In genomic region chr3:69892706-69893105, GRCh38 we compare ENCODE assay signal across 32 cellular contexts.
"Had no signal": no experiment of that assay in that cellular context is flagged by ENCODE, and none has a peak within 500 bp of the region (broad histone marks: within the 10 kb centered on the region; RNA-seq: fewer than 3 reads in every experiment).

No MANE protein-coding gene starts in this region.

- H3K36me3 ChIP-seq: ascending aorta, breast epithelium, cardiac muscle cell, gastrocnemius medialis, heart left ventricle had no signal

- ATAC-seq: activated CD4-positive, alpha-beta T cell treated with anti-CD3 and anti-CD28 coated beads for 36 hours; activated CD8-positive, alpha-beta memory T cell treated with anti-CD3 and anti-CD28 coated beads, Interleukin-2, amount 10 ng/mL, durations not matched to agents 7 days and 5 days; activated CD8-positive, alpha-beta T cell treated with anti-CD3 and anti-CD28 coated beads, Interleukin-2, amount 10 ng/mL, durations not matched to agents 7 days and 5 days; activated naive CD4-positive, alpha-beta T cell treated with anti-CD3 and anti-CD28 coated beads, Interleukin-2, amount 50 U/mL, for 72 hours; esophagus mucosa; gastrocnemius medialis; heart left ventricle had no signal

- H3K9me3 Mint-ChIP-seq: activated CD4-positive, alpha-beta memory T cell treated with anti-CD3 and anti-CD28 coated beads for 36 hours; activated naive CD4-positive, alpha-beta T cell treated with anti-CD3 and anti-CD28 coated beads, Interleukin-2, amount 10 ng/mL, durations not matched to agents 7 days and 5 days; activated naive CD4-positive, alpha-beta T cell treated with anti-CD3 and anti-CD28 coated beads, Interleukin-2, amount 50 U/mL, for 72 hours; activated naive CD8-positive, alpha-beta T cell treated with anti-CD3 and anti-CD28 coated beads, Interleukin-2, amount 10 ng/mL, durations not matched to agents 7 days and 5 days; activated T-helper 1 cell treated with anti-CD3 and anti-CD28 coated beads, Interleukin-12 subunit alpha, Interleukin-12 subunit beta, Interleukin-2, Interleukin-4 antibody, amounts not matched to agents 30 ng/mL and 10 ng/mL and 1 ng/mL, durations not matched to agents 14 hours and 24 hours and 36 hours; activated T-helper 2 cell treated with anti-CD3 and anti-CD28 coated beads, Interferon-gamma antibody, Interleukin-2, Interleukin-4, amounts not matched to agents 10 μg/mL and 5 μg/mL and 100 μg/mL, durations not matched to agents 14 hours and 24 hours and 36 hours; brain; dendritic cell treated with granulocyte-macrophage colony-stimulating factor and Interleukin-4, amounts not matched to agents 40 ng/mL and 50 ng/mL, for 4 days; endodermal cell had no signal

- H3K36me3 Mint-ChIP-seq: activated CD4-positive, alpha-beta memory T cell treated with anti-CD3 and anti-CD28 coated beads for 36 hours; activated CD8-positive, alpha-beta memory T cell treated with anti-CD3 and anti-CD28 coated beads, Interleukin-2, amount 10 ng/mL, durations not matched to agents 7 days and 5 days; activated naive CD4-positive, alpha-beta T cell treated with anti-CD3 and anti-CD28 coated beads, Interleukin-2, amount 10 ng/mL, durations not matched to agents 7 days and 5 days; activated naive CD4-positive, alpha-beta T cell treated with anti-CD3 and anti-CD28 coated beads, Interleukin-2, amount 50 U/mL, for 72 hours; activated naive CD8-positive, alpha-beta T cell treated with anti-CD3 and anti-CD28 coated beads, Interleukin-2, amount 10 ng/mL, durations not matched to agents 7 days and 5 days; brain had no signal

- H3K4me3 Mint-ChIP-seq: activated CD4-positive, alpha-beta memory T cell treated with anti-CD3 and anti-CD28 coated beads for 36 hours; activated CD4-positive, alpha-beta T cell treated with anti-CD3 and anti-CD28 coated beads for 36 hours; activated CD4-positive, alpha-beta T cell treated with anti-CD3 and anti-CD28 coated beads, Interleukin-2, amount 10 ng/mL, durations not matched to agents 24 days and 14 days; activated CD8-positive, alpha-beta memory T cell treated with anti-CD3 and anti-CD28 coated beads, Interleukin-2, amount 10 ng/mL, durations not matched to agents 7 days and 5 days; activated CD8-positive, alpha-beta T cell treated with anti-CD3 and anti-CD28 coated beads, Interleukin-2, amount 10 ng/mL, durations not matched to agents 7 days and 5 days; activated naive CD4-positive, alpha-beta T cell treated with anti-CD3 and anti-CD28 coated beads, Interleukin-2, amount 10 ng/mL, durations not matched to agents 7 days and 5 days; activated naive CD8-positive, alpha-beta T cell treated with anti-CD3 and anti-CD28 coated beads, Interleukin-2, amount 10 ng/mL, durations not matched to agents 7 days and 5 days; activated T-helper 1 cell treated with anti-CD3 and anti-CD28 coated beads, Interleukin-12 subunit alpha, Interleukin-12 subunit beta, Interleukin-2, Interleukin-4 antibody, amounts not matched to agents 30 ng/mL and 10 ng/mL and 1 ng/mL, durations not matched to agents 14 hours and 24 hours and 36 hours; brain; dendritic cell treated with granulocyte-macrophage colony-stimulating factor and Interleukin-4, amounts not matched to agents 40 ng/mL and 50 ng/mL, for 4 days; endodermal cell had no signal

- H3K27ac Mint-ChIP-seq: activated CD4-positive, alpha-beta memory T cell treated with anti-CD3 and anti-CD28 coated beads for 36 hours; activated CD4-positive, alpha-beta T cell treated with anti-CD3 and anti-CD28 coated beads for 36 hours; activated CD4-positive, alpha-beta T cell treated with anti-CD3 and anti-CD28 coated beads, Interleukin-2, amount 10 ng/mL, durations not matched to agents 24 days and 14 days; activated CD8-positive, alpha-beta memory T cell treated with anti-CD3 and anti-CD28 coated beads, Interleukin-2, amount 10 ng/mL, durations not matched to agents 7 days and 5 days; activated CD8-positive, alpha-beta T cell treated with anti-CD3 and anti-CD28 coated beads, Interleukin-2, amount 10 ng/mL, durations not matched to agents 7 days and 5 days; activated naive CD4-positive, alpha-beta T cell treated with anti-CD3 and anti-CD28 coated beads, Interleukin-2, amount 10 ng/mL, durations not matched to agents 7 days and 5 days; activated naive CD4-positive, alpha-beta T cell treated with anti-CD3 and anti-CD28 coated beads, Interleukin-2, amount 50 U/mL, for 72 hours; activated naive CD8-positive, alpha-beta T cell treated with anti-CD3 and anti-CD28 coated beads, Interleukin-2, amount 10 ng/mL, durations not matched to agents 7 days and 5 days; activated T-helper 1 cell treated with anti-CD3 and anti-CD28 coated beads, Interleukin-12 subunit alpha, Interleukin-12 subunit beta, Interleukin-2, Interleukin-4 antibody, amounts not matched to agents 30 ng/mL and 10 ng/mL and 1 ng/mL, durations not matched to agents 14 hours and 24 hours and 36 hours; activated T-helper 2 cell treated with anti-CD3 and anti-CD28 coated beads, Interferon-gamma antibody, Interleukin-2, Interleukin-4, amounts not matched to agents 10 μg/mL and 5 μg/mL and 100 μg/mL, durations not matched to agents 14 hours and 24 hours and 36 hours; dendritic cell treated with granulocyte-macrophage colony-stimulating factor and Interleukin-4, amounts not matched to agents 40 ng/mL and 50 ng/mL, for 4 days; endodermal cell had no signal

- H3K27ac ChIP-seq: ascending aorta, breast epithelium, cardiac muscle cell, coronary artery, gastrocnemius medialis, heart left ventricle had no signal

- H3K4me1 Mint-ChIP-seq: activated CD4-positive, alpha-beta T cell treated with anti-CD3 and anti-CD28 coated beads, Interleukin-2, amount 10 ng/mL, durations not matched to agents 24 days and 14 days; activated CD8-positive, alpha-beta memory T cell treated with anti-CD3 and anti-CD28 coated beads, Interleukin-2, amount 10 ng/mL, durations not matched to agents 7 days and 5 days; activated naive CD4-positive, alpha-beta T cell treated with anti-CD3 and anti-CD28 coated beads, Interleukin-2, amount 10 ng/mL, durations not matched to agents 7 days and 5 days; activated naive CD8-positive, alpha-beta T cell treated with anti-CD3 and anti-CD28 coated beads, Interleukin-2, amount 10 ng/mL, durations not matched to agents 7 days and 5 days had no signal

- H3K27me3 Mint-ChIP-seq: activated CD4-positive, alpha-beta memory T cell treated with anti-CD3 and anti-CD28 coated beads for 36 hours; activated CD4-positive, alpha-beta T cell treated with anti-CD3 and anti-CD28 coated beads for 36 hours; activated CD4-positive, alpha-beta T cell treated with anti-CD3 and anti-CD28 coated beads, Interleukin-2, amount 10 ng/mL, durations not matched to agents 24 days and 14 days; activated CD8-positive, alpha-beta memory T cell treated with anti-CD3 and anti-CD28 coated beads, Interleukin-2, amount 10 ng/mL, durations not matched to agents 7 days and 5 days; activated naive CD4-positive, alpha-beta T cell treated with anti-CD3 and anti-CD28 coated beads, Interleukin-2, amount 10 ng/mL, durations not matched to agents 7 days and 5 days; activated naive CD8-positive, alpha-beta T cell treated with anti-CD3 and anti-CD28 coated beads, Interleukin-2, amount 10 ng/mL, durations not matched to agents 7 days and 5 days; dendritic cell treated with granulocyte-macrophage colony-stimulating factor and Interleukin-4, amounts not matched to agents 40 ng/mL and 50 ng/mL, for 4 days had no signal

- DNase-seq: activated CD4-positive, alpha-beta memory T cell treated with anti-CD3 and anti-CD28 coated beads for 36 hours; activated CD4-positive, alpha-beta T cell treated with anti-CD3 and anti-CD28 coated beads for 36 hours; activated CD4-positive, alpha-beta T cell treated with anti-CD3 and anti-CD28 coated beads, Interleukin-2, amount 10 ng/mL, durations not matched to agents 24 days and 14 days; activated CD4-positive, CD25-positive, alpha-beta regulatory T cell; activated CD4-positive, CD25-positive, alpha-beta regulatory T cell treated with anti-CD3 and anti-CD28 coated beads, Interleukin-2, amount 50 U/mL, for 72 hours; activated CD8-positive, alpha-beta memory T cell treated with anti-CD3 and anti-CD28 coated beads, Interleukin-2, amount 10 ng/mL, durations not matched to agents 7 days and 5 days; activated CD8-positive, alpha-beta memory T cell treated with anti-CD3 and anti-CD28 coated beads, Interleukin-2, amount 50 U/mL, for 4 hours; activated CD8-positive, alpha-beta T cell treated with anti-CD3 and anti-CD28 coated beads, Interleukin-2, amount 10 ng/mL, durations not matched to agents 7 days and 5 days; activated effector memory CD4-positive, alpha-beta T cell treated with anti-CD3 and anti-CD28 coated beads, Interleukin-2, amount 50 U/mL, for 16 hours; activated naive CD4-positive, alpha-beta T cell treated with anti-CD3 and anti-CD28 coated beads, Interleukin-2, amount 10 ng/mL, durations not matched to agents 7 days and 5 days; activated naive CD8-positive, alpha-beta T cell treated with anti-CD3 and anti-CD28 coated beads, Interleukin-2, amount 10 ng/mL, durations not matched to agents 7 days and 5 days; activated T-cell treated with anti-CD3 and anti-CD28 coated beads, Interleukin-2, amount 50 U/mL, for 1 hour; activated T-cell treated with anti-CD3 and anti-CD28 coated beads, Interleukin-2, amount 50 U/mL, for 48 hours; central memory CD4-positive, alpha-beta T cell; dorsolateral prefrontal cortex; effector memory CD4-positive, alpha-beta T cell; endodermal cell; foreskin fibroblast; gastrocnemius medialis; glutamatergic neuron; heart left ventricle; T-helper 2 cell had no signal

- H3K4me1 ChIP-seq: breast epithelium had no signal

- H3K9me3 ChIP-seq: ascending aorta, breast epithelium, gastrocnemius medialis, heart left ventricle had no signal

- H3K27me3 ChIP-seq: ascending aorta, breast epithelium, cardiac muscle cell, dorsolateral prefrontal cortex, gastrocnemius medialis, heart left ventricle had no signal

- H3K4me3 ChIP-seq: ascending aorta, breast epithelium, cardiac muscle cell, coronary artery, dorsolateral prefrontal cortex, gastrocnemius medialis, heart left ventricle had no signal
